ENCODE assay signal across 2 cellular contexts in the genomic region with DNA sequence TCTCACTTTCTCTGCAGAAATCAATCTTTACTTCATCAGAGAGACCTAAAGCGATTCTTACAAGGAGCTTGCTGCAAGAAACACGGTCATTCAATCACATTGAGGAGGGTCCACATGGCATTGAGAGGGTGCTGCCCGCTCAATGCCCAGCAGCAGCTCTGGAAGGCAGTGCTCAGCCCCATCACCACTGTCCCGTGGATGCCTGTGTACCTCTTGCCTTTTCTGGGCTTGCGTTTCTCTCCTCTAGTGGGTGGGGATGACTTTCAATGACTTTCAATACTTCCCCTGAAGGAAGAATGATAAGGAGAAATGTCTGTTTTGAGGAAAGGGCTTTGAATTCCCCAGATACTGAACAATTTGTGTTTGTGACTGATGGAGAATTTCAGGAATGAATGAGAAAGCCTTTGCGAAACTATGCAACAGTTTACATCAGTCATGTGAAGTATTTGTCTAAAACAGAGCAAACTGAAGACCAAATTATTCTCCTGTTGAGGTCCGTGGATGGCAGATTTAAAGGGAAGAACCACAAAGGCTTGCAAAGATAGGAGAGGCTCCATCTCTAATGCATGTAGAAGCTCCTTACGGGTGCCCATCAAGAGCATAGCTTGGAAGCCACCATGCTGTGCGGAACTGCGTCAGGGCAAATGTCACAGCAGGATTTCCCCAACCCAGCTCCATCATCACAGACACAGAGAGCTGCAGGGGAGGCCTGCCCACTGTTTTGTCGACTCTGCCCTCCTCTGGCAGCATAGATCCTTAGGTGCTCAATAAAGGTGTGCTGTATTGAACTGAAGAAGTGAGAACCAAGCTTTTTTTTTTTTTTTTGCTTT.
TF ChIP-seq lines count a peak whose summit lies in the region.

No MANE protein-coding gene starts in this region.

TF ChIP-seq in endothelial cell of umbilical vein, 7 proteins besides CTCF, POLR2A, EP300 and RAD21:
- TF ChIP-seq MYC (IDR thresholded peaks at IDR 0.05; ENCODE audit: low read depth, low read length) (no peak), POLR2AphosphoS5 (IDR thresholded peaks at IDR 0.05; ENCODE audit: insufficient read depth, low read depth, low read length) (no peak), GATA2 (IDR thresholded peaks at IDR 0.05; ENCODE audit: insufficient read depth, insufficient read length, low read depth, low read length) (no peak), EZH2 (IDR thresholded peaks at IDR 0.05; ENCODE audit: borderline replicate concordance, low read depth, low read length, severe bottlenecking) (no peak), FOS (IDR thresholded peaks at IDR 0.05; ENCODE audit: borderline replicate concordance, insufficient read depth, low read length) (no peak), JUN (IDR thresholded peaks at IDR 0.05; ENCODE audit: borderline replicate concordance, insufficient read depth, insufficient read length, low read depth) (no peak)
- TF ChIP-seq, protein P1, sequence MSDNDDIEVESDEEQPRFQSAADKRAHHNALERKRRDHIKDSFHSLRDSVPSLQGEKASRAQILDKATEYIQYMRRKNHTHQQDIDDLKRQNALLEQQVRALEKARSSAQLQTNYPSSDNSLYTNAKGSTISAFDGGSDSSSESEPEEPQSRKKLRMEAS (IDR thresholded peaks at IDR 0.05; ENCODE audit: insufficient read depth, insufficient read length): no peak

TF ChIP-seq in neural cell, 6 proteins besides CTCF, POLR2A, EP300 and RAD21:
- TF ChIP-seq REST (IDR thresholded peaks at IDR 0.05; ENCODE audit: borderline replicate concordance): no peak
- TF ChIP-seq SMC3 (conservative IDR thresholded peaks at IDR 0.05; ENCODE audit: poor library complexity): no peak
